1 cellular context compared by ENCODE assay signal in the genomic region with DNA sequence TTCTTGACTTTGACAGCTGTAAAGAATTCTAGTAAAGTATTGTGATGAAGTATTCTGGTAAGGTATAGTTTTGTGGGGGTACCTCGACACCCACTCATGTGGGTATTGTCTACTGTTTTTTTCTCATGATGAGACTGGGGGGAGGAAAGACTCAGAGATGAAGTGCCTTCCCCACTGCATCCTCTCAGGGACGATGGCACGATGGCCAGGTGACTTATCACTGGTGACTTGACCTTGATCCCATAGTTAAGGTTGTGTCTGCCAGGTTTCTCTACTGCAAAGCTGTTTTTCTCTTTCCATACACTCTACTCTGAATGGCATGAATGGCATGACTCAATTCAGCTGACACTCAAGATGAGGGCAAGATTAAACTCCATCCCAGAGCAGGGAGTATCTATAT.
TF ChIP-seq lines count a peak whose summit lies in the region.

No MANE protein-coding gene starts in this region.

TF ChIP-seq in HepG2, 621 proteins besides CTCF, POLR2A, EP300 and RAD21:
- TF ChIP-seq ZNF512B (CRISPR knock-in tag; IDR thresholded peaks at IDR 0.05; ENCODE audit: borderline replicate concordance) (no peak), ZNF850 (CRISPR knock-in tag; conservative IDR thresholded peaks at IDR 0.05) (no peak), HDAC6 (IDR thresholded peaks at IDR 0.05; ENCODE audit: low read depth, low read length) (no peak), MATR3 (CRISPR knock-in tag; IDR thresholded peaks at IDR 0.05) (no peak), ZNF549 (CRISPR knock-in tag; IDR thresholded peaks at IDR 0.05) (no peak), ZSCAN22 (CRISPR knock-in tag; IDR thresholded peaks at IDR 0.05) (no peak), MIER2 (CRISPR knock-in tag; IDR thresholded peaks at IDR 0.05) (no peak), ZNF251 (CRISPR knock-in tag; IDR thresholded peaks at IDR 0.05) (no peak), JDP2 (CRISPR knock-in tag; IDR thresholded peaks at IDR 0.05; ENCODE audit: borderline replicate concordance) (no peak), ZNF430 (CRISPR knock-in tag; IDR thresholded peaks at IDR 0.05) (no peak), MYNN (CRISPR knock-in tag; IDR thresholded peaks at IDR 0.05; ENCODE audit: low read depth) (no peak), MTF2 (CRISPR knock-in tag; IDR thresholded peaks at IDR 0.05; ENCODE audit: borderline replicate concordance) (no peak), ZNF367 (CRISPR knock-in tag; IDR thresholded peaks at IDR 0.05; ENCODE audit: borderline replicate concordance) (no peak), MZF1 (CRISPR knock-in tag; IDR thresholded peaks at IDR 0.05; ENCODE audit: borderline replicate concordance) (no peak)
- TF ChIP-seq, protein P1, sequence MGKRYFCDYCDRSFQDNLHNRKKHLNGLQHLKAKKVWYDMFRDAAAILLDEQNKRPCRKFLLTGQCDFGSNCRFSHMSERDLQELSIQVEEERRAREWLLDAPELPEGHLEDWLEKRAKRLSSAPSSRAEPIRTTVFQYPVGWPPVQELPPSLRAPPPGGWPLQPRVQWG (CRISPR knock-in tag; IDR thresholded peaks at IDR 0.05; ENCODE audit: borderline replicate concordance, low read depth), result no peak
